In the genomic region with DNA sequence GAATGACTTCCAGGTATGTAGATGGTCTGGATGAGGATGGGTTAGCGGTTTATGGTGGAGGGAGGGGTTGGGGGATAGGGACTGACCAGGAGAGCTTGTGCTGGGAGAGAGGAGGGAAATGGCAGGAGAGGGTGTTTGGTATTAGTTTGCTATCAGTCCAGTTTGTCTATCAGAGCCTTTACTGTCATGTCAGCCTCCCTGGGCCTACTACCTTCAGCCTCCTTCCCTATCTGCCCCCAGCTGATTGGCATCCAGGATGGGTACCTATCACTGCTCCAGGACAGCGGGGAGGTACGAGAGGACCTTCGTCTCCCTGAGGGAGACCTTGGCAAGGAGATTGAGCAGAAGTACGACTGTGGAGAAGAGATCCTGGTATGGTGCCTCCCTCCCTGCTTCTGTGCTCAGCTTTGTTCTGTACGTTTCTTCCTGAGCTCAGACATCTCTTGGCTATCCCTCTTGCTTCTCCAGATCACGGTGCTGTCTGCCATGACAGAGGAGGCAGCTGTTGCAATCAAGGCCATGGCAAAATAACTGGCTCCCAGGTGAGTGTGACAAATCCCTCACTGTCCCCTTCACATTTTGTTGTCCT, we compare ENCODE assay signal across 15 cellular contexts. TPM values are rescaled to one million over a fixed set of nuclear protein-coding genes. Genes with fewer than 3 reads are reported as not detected.
DNase-seq lines count a peak whose midpoint lies in the region; ATAC-seq, FAIRE-seq and TF ChIP-seq lines count a peak whose summit lies in the region.
"Had no signal": no experiment of that assay in that cellular context is flagged by ENCODE, and none has a peak within 500 bp of the region (broad histone marks: within the 10 kb centered on the region; RNA-seq: fewer than 3 reads in every experiment).

No MANE protein-coding gene starts in this region.

- intact Hi-C loops in activated T-helper 1 cell treated with anti-CD3 and anti-CD28 coated beads, Interleukin-12 subunit alpha, Interleukin-12 subunit beta, Interleukin-2, Interleukin-4 antibody, amounts not matched to agents 30 ng/mL and 10 ng/mL and 1 ng/mL, durations not matched to agents 14 hours and 24 hours and 36 hours (cut with micrococcal nuclease), result no loop called here
- intact Hi-C loops in naive thymus-derived CD4-positive, alpha-beta T cell (cut with micrococcal nuclease), result no loop called here

- peak overlapping the region; percentile 13; the same call in 1 of the 2 replicates for H3K9ac ChIP-seq in BLaER1

- peak overlapping the region; percentile 89 for H3K4me3 Mint-ChIP-seq in activated T-helper 1 cell treated with anti-CD3 and anti-CD28 coated beads, Interleukin-12 subunit alpha, Interleukin-12 subunit beta, Interleukin-2, Interleukin-4 antibody, amounts not matched to agents 30 ng/mL and 10 ng/mL and 1 ng/mL, durations not matched to agents 14 hours and 24 hours and 36 hours
- peak overlapping the region in 9 of 10 donors; percentile 52 to 99 (median 94) for H3K4me3 Mint-ChIP-seq in naive thymus-derived CD4-positive, alpha-beta T cell

- peak; percentile 63 for TF ChIP-seq POLR2A in GM12891 (IDR thresholded peaks at IDR 0.05; ENCODE audit: low read depth, low read length)

- DNase-seq in GM12891 (ENCODE audit: insufficient read length, low spot score) (no peak), NCI-H1417 treated with DMSO at 0.1 percent for 48 hours (lab: John Stamatoyannopoulos, UW) (no peak), T1000 (lab: John Stamatoyannopoulos, UW) (no peak), GM20000 (ENCODE audit: low spot score) (no peak)
- no peak for DNase-seq in activated T-helper 1 cell treated with anti-CD3 and anti-CD28 coated beads, Interleukin-12 subunit alpha, Interleukin-12 subunit beta, Interleukin-2, Interleukin-4 antibody, amounts not matched to agents 30 ng/mL and 10 ng/mL and 1 ng/mL, durations not matched to agents 14 hours and 24 hours and 36 hours (ENCODE audit: low spot score)
- no peak for DNase-seq in naive thymus-derived CD4-positive, alpha-beta T cell
- DNase-seq: activated CD4-positive, CD25-positive, alpha-beta regulatory T cell treated with anti-CD3 and anti-CD28 coated beads, Interleukin-2, amount 50 U/mL, for 72 hours; amniotic stem cell; NCI-H1092 treated with DMSO at 0.1 percent for 48 hours; stimulated activated naive CD4-positive, alpha-beta T cell treated with Interleukin-2 at 50 U/mL for 16 hours had no signal

- peaks cover 56% of the 10 kb centered on the region for H3K36me3 ChIP-seq in BLaER1
- peaks cover 37 to 56% (median 45%) of the 10 kb centered on the region in 3 experiments for H3K36me3 ChIP-seq in naive thymus-derived CD4-positive, alpha-beta T cell (ENCODE audit: control insufficient read depth in 2 of 3, insufficient read depth in 3 of 3, low read length in 3 of 3)

- H3K4me3 ChIP-seq in BLaER1, result no peak overlapping the region
- H3K4me3 ChIP-seq in naive thymus-derived CD4-positive, alpha-beta T cell (ENCODE audit: low read length), result no peak overlapping the region
- H3K4me3 ChIP-seq: gastroesophageal sphincter, SJSA1 had no signal

- peaks cover 49% of the 10 kb centered on the region for H3K4me1 Mint-ChIP-seq in activated T-helper 1 cell treated with anti-CD3 and anti-CD28 coated beads, Interleukin-12 subunit alpha, Interleukin-12 subunit beta, Interleukin-2, Interleukin-4 antibody, amounts not matched to agents 30 ng/mL and 10 ng/mL and 1 ng/mL, durations not matched to agents 14 hours and 24 hours and 36 hours (ENCODE audit: low read depth)
- H3K4me1 Mint-ChIP-seq in naive thymus-derived CD4-positive, alpha-beta T cell, result peaks cover 46 to 74% (median 67%) of the 10 kb centered on the region in 7 donors

- no peaks in the 10 kb centered on the region for H3K27me3 ChIP-seq in BLaER1
- no peaks in the 10 kb centered on the region for H3K27me3 ChIP-seq in naive thymus-derived CD4-positive, alpha-beta T cell (ENCODE audit: control insufficient read depth in 2 of 2, insufficient read depth in 2 of 2, low read length in 2 of 2)
- H3K27me3 ChIP-seq: gastroesophageal sphincter, SJSA1 had no signal

- POLR2A ChIA-PET in naive thymus-derived CD4-positive, alpha-beta T cell (lab: Charles Lee), result interaction anchor here (0.8 to 11.5 kb wide), 5 partner anchors 19 to 83 kb away, joined by 3 to 336 read pairs (median 3); partner anchors contain the start of genes ACAP1, NEURL4 and PLSCR3

- H3K27ac ChIP-seq in BLaER1, result no peak overlapping the region
- H3K27ac ChIP-seq in naive thymus-derived CD4-positive, alpha-beta T cell (ENCODE audit: low read depth, low read length), result peak overlapping the region; percentile 100
- H3K27ac ChIP-seq: SJSA1 had no signal

- H4K20me1 ChIP-seq in BLaER1, result peaks cover 70% of the 10 kb centered on the region

- peak overlapping the region; percentile 26 for H3K27ac Mint-ChIP-seq in activated T-helper 1 cell treated with anti-CD3 and anti-CD28 coated beads, Interleukin-12 subunit alpha, Interleukin-12 subunit beta, Interleukin-2, Interleukin-4 antibody, amounts not matched to agents 30 ng/mL and 10 ng/mL and 1 ng/mL, durations not matched to agents 14 hours and 24 hours and 36 hours
- H3K27ac Mint-ChIP-seq in naive thymus-derived CD4-positive, alpha-beta T cell, result peak overlapping the region; percentile 84 to 99 (median 94)

- H3K36me3 Mint-ChIP-seq in activated T-helper 1 cell treated with anti-CD3 and anti-CD28 coated beads, Interleukin-12 subunit alpha, Interleukin-12 subunit beta, Interleukin-2, Interleukin-4 antibody, amounts not matched to agents 30 ng/mL and 10 ng/mL and 1 ng/mL, durations not matched to agents 14 hours and 24 hours and 36 hours (ENCODE audit: low read depth), result peaks cover 58% of the 10 kb centered on the region
- peaks cover 14 to 50% (median 43%) of the 10 kb centered on the region in 5 donors for H3K36me3 Mint-ChIP-seq in naive thymus-derived CD4-positive, alpha-beta T cell

- no peaks in the 10 kb centered on the region for H3K27me3 Mint-ChIP-seq in activated T-helper 1 cell treated with anti-CD3 and anti-CD28 coated beads, Interleukin-12 subunit alpha, Interleukin-12 subunit beta, Interleukin-2, Interleukin-4 antibody, amounts not matched to agents 30 ng/mL and 10 ng/mL and 1 ng/mL, durations not matched to agents 14 hours and 24 hours and 36 hours (ENCODE audit: insufficient read depth)
- peaks cover 0 to 8% (median 0%) of the 10 kb centered on the region in 5 donors for H3K27me3 Mint-ChIP-seq in naive thymus-derived CD4-positive, alpha-beta T cell

- CTCF ChIA-PET in naive thymus-derived CD4-positive, alpha-beta T cell (lab: Charles Lee), result interaction anchor here (1.8 kb wide), 1 partner anchor 18 kb away, joined by 7 read pairs; the partner anchor contains the start of gene NEURL4

- ATAC-seq in naive thymus-derived CD4-positive, alpha-beta T cell, result no peak
- ATAC-seq in GM18511 (IDR thresholded peaks at IDR 0.05; ENCODE audit: unreplicated experiment), result no peak
- ATAC-seq: gastroesophageal sphincter had no signal

- H3K4me1 ChIP-seq in BLaER1, result peaks cover 60% of the 10 kb centered on the region
- H3K4me1 ChIP-seq in naive thymus-derived CD4-positive, alpha-beta T cell (ENCODE audit: control insufficient read depth in 2 of 2, insufficient read depth in 2 of 2, low read length in 2 of 2), result peaks cover 39 to 44% of the 10 kb centered on the region in 2 donors

- H3K9me3 Mint-ChIP-seq in activated T-helper 1 cell treated with anti-CD3 and anti-CD28 coated beads, Interleukin-12 subunit alpha, Interleukin-12 subunit beta, Interleukin-2, Interleukin-4 antibody, amounts not matched to agents 30 ng/mL and 10 ng/mL and 1 ng/mL, durations not matched to agents 14 hours and 24 hours and 36 hours, result no peaks in the 10 kb centered on the region
- peaks cover 0 to 7% (median 0%) of the 10 kb centered on the region in 11 donors for H3K9me3 Mint-ChIP-seq in naive thymus-derived CD4-positive, alpha-beta T cell

- no peak for TF ChIP-seq CTCF in GM20000 (IDR thresholded peaks at IDR 0.05; ENCODE audit: extremely low read depth, missing control alignments)

- no peaks in the 10 kb centered on the region for H3K9me3 ChIP-seq in BLaER1
- no peaks in the 10 kb centered on the region for H3K9me3 ChIP-seq in naive thymus-derived CD4-positive, alpha-beta T cell (ENCODE audit: control insufficient read depth in 2 of 3, low read length in 3 of 3)
- H3K9me3 ChIP-seq: gastroesophageal sphincter, SJSA1 had no signal

- no peak overlapping the region for H3K4me2 ChIP-seq in BLaER1

- no peak for FAIRE-seq in GM12891 (lab: Jason Lieb, UNC)

RNA-seq across cellular contexts. Expression of gene EIF5A, which starts 3.8 kb away (rescaled TPM):
- polyA plus RNA-seq in GM12891 (2012; ENCODE audit: low read depth, missing spikeins), result 646 TPM
- 1,241 and 1,262 TPM in 2 replicates for total RNA-seq in activated T-helper 1 cell treated with anti-CD3 and anti-CD28 coated beads, Interleukin-12 subunit alpha, Interleukin-12 subunit beta, Interleukin-2, Interleukin-4 antibody, amounts not matched to agents 30 ng/mL and 10 ng/mL and 1 ng/mL, durations not matched to agents 14 hours and 24 hours and 36 hours
- total RNA-seq in naive thymus-derived CD4-positive, alpha-beta T cell, result 100 to 1,000 TPM; 237 to 666 (median 453) TPM
- 100 to 1,000 TPM; 158 to 558 TPM for polyA plus RNA-seq in naive thymus-derived CD4-positive, alpha-beta T cell

RNA-seq across cellular contexts. Expression of gene GPS2, which starts 4.0 kb away (rescaled TPM):
- 44.8 TPM for polyA plus RNA-seq in GM12891 (2012; ENCODE audit: low read depth, missing spikeins)
- 52.3 and 59.0 TPM in 2 replicates for total RNA-seq in activated T-helper 1 cell treated with anti-CD3 and anti-CD28 coated beads, Interleukin-12 subunit alpha, Interleukin-12 subunit beta, Interleukin-2, Interleukin-4 antibody, amounts not matched to agents 30 ng/mL and 10 ng/mL and 1 ng/mL, durations not matched to agents 14 hours and 24 hours and 36 hours
- 100 to 1,000 TPM in 3 of 5 experiments, 10 to 100 TPM in 2; 72.6 to 145 (median 107) TPM for total RNA-seq in naive thymus-derived CD4-positive, alpha-beta T cell
- 100 to 1,000 TPM in 1 of 2 donors, 10 to 100 TPM in 1; 80.1 to 134 TPM for polyA plus RNA-seq in naive thymus-derived CD4-positive, alpha-beta T cell

RNA-seq across cellular contexts. Expression of gene YBX2, which starts 16.8 kb away (rescaled TPM):
- not detected for polyA plus RNA-seq in GM12891 (2012; ENCODE audit: low read depth, missing spikeins)
- total RNA-seq in activated T-helper 1 cell treated with anti-CD3 and anti-CD28 coated beads, Interleukin-12 subunit alpha, Interleukin-12 subunit beta, Interleukin-2, Interleukin-4 antibody, amounts not matched to agents 30 ng/mL and 10 ng/mL and 1 ng/mL, durations not matched to agents 14 hours and 24 hours and 36 hours, result 0.36 TPM in 1 of 2 replicates, not detected in the other
- under 1 TPM in 3 of 5 experiments, not detected in 2; 0.27 to 0.64 (median 0.40) TPM for total RNA-seq in naive thymus-derived CD4-positive, alpha-beta T cell
- not detected for polyA plus RNA-seq in naive thymus-derived CD4-positive, alpha-beta T cell
- total RNA-seq: H4, SJSA1 had no signal

RNA-seq across cellular contexts. Expression of gene NEURL4, which starts 17.9 kb away (rescaled TPM):
- polyA plus RNA-seq in GM12891 (2012; ENCODE audit: low read depth, missing spikeins), result 16.0 TPM
- 57.1 and 60.9 TPM in 2 replicates for total RNA-seq in activated T-helper 1 cell treated with anti-CD3 and anti-CD28 coated beads, Interleukin-12 subunit alpha, Interleukin-12 subunit beta, Interleukin-2, Interleukin-4 antibody, amounts not matched to agents 30 ng/mL and 10 ng/mL and 1 ng/mL, durations not matched to agents 14 hours and 24 hours and 36 hours
- total RNA-seq in naive thymus-derived CD4-positive, alpha-beta T cell, result 10 to 100 TPM; 42.6 to 92.6 (median 50.1) TPM
- 1 to 10 TPM; 1.1 to 2.5 TPM for polyA plus RNA-seq in naive thymus-derived CD4-positive, alpha-beta T cell

RNA-seq across cellular contexts. Expression of gene ACAP1, which starts 25.1 kb away (rescaled TPM):
- polyA plus RNA-seq in GM12891 (2012; ENCODE audit: low read depth, missing spikeins), result 103 TPM
- 260 and 266 TPM in 2 replicates for total RNA-seq in activated T-helper 1 cell treated with anti-CD3 and anti-CD28 coated beads, Interleukin-12 subunit alpha, Interleukin-12 subunit beta, Interleukin-2, Interleukin-4 antibody, amounts not matched to agents 30 ng/mL and 10 ng/mL and 1 ng/mL, durations not matched to agents 14 hours and 24 hours and 36 hours
- total RNA-seq in naive thymus-derived CD4-positive, alpha-beta T cell, result 100 to 1,000 TPM; 482 to 708 (median 599) TPM
- polyA plus RNA-seq in naive thymus-derived CD4-positive, alpha-beta T cell, result 100 to 1,000 TPM; 234 to 337 TPM
- total RNA-seq: SJSA1 had no signal
